ENCODE assay signal across 8 cellular contexts in the genomic region with DNA sequence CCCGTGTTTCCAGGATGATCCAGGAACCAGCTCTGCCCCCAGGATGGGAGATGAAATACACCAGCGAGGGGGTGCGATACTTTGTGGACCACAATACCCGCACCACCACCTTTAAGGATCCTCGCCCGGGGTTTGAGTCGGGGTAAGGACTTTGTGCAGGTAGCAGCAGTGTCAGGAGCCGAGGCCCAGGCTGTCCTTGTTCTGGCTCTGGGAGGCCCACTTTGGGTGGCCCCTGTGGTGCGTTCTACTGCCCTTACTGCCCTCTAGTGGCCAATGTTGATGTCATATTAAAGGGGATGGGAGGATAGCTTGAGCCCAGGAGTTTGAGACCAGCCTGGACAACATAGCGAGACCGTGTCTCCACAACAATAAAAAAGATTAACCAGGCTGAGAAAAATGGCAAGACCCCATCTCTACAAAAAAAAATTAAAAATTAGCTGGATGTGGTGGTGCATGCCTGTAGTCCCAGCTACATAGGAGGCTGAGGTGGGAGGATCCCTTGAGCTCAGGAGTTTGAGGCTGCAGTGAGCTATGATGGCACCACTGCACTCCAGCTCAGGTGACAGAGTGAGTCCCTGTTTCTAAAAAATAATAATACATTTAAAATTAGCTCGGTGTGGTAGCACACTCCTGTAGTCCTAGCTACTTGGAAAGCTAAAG. TPM values are rescaled to one million over a fixed set of nuclear protein-coding genes. Genes with fewer than 3 reads are reported as not detected.
A peak's percentile ranks its signal among the peaks of the same experiment; 100 is the strongest.
DNase-seq lines count a peak whose midpoint lies in the region; ATAC-seq, FAIRE-seq and TF ChIP-seq lines count a peak whose summit lies in the region.

No MANE protein-coding gene starts in this region.

- POLR2A ChIA-PET in A549 (lab: Yijun Ruan, JAX): no interaction called here
- POLR2A ChIA-PET in GM10248 (lab: Yijun Ruan, JAX): no interaction called here
- POLR2A ChIA-PET in activated CD4-positive, alpha-beta T cell treated with anti-CD3 and anti-CD28 coated beads, Interleukin-2, amount 10 ng/mL, durations not matched to agents 7 days and 5 days (lab: Charles Lee): no interaction called here
- POLR2A ChIA-PET in H1 (lab: Charles Lee; ENCODE audit: partially characterized antibody): interaction anchor here (0.6 to 2.3 kb wide), 5 partner anchors 12 to 134 kb away, joined by 3 to 10 read pairs (median 4); no protein-coding TSS in a partner anchor

- H3K4me3 Mint-ChIP-seq in activated CD4-positive, alpha-beta T cell treated with anti-CD3 and anti-CD28 coated beads, Interleukin-2, amount 10 ng/mL, durations not matched to agents 7 days and 5 days: no peak overlapping the region

- H2BK12ac ChIP-seq in H1 (ENCODE audit: low read depth, low read length): no peak overlapping the region

- TF ChIP-seq CTCF in A549 (IDR thresholded peaks at IDR 0.05) (peak; percentile 85), GM10248 (IDR thresholded peaks at IDR 0.05; ENCODE audit: control extremely low read depth, extremely low read depth, low read depth, missing control alignments) (peak; percentile 72), H1 (IDR thresholded peaks at IDR 0.05; ENCODE audit: control extremely low read depth in 1 of 3, insufficient read depth in 1 of 3, low read depth in 1 of 3, low read length in 3 of 3) (peak; percentile 66 to 78 (median 76))

- H3K23me2 ChIP-seq in H1 (ENCODE audit: low read depth, low read length): no peaks in the 10 kb centered on the region

- no peaks in the 10 kb centered on the region for H3K79me2 ChIP-seq in H1 (ENCODE audit: control insufficient read depth in 1 of 2, insufficient read depth in 2 of 2, low read length in 2 of 2)
- H3K79me2 ChIP-seq in mesendoderm (ENCODE audit: control insufficient read depth, insufficient read depth, low read length): no peaks in the 10 kb centered on the region

- H2BK15ac ChIP-seq in H1 (ENCODE audit: low read length) (0 out of 2 replicates have a peak overlapping the region, but pooled peaks have one; percentile 46), mesendoderm (replicated peaks; ENCODE audit: low read depth) (no peak overlapping the region)

- 62% methylated on average over 12 of the region's 12 CpGs for WGBS in A549 (ENCODE audit: missing lambda C conversion rate)
- 74% methylated on average over 12 of the region's 12 CpGs; no CpG with 5 or more reads in 1 of the 2 experiments for WGBS in H1 (ENCODE audit: extremely low coverage in 1 of 2, insufficient coverage in 1 of 2, insufficient read length in 1 of 2, insufficient replicate concordance in 2 of 2, low coverage in 1 of 2, low lambda C conversion rate in 2 of 2, missing lambda C conversion rate in 1 of 2), 2 experiments
- whole genome bisulfite sequencing in mesendoderm (ENCODE audit: extremely low coverage, insufficient coverage, low lambda C conversion rate): no CpG with 5 or more reads among the region's 12 CpGs

- TF ChIP-seq RAD21 in A549 (conservative IDR thresholded peaks at IDR 0.05 in 1 of 2, IDR thresholded peaks at IDR 0.05 in 1 of 2) (peak; percentile 82 to 85), H1 (IDR thresholded peaks at IDR 0.05 in 1 of 2, conservative IDR thresholded peaks at IDR 0.05 in 1 of 2; ENCODE audit: low read depth in 2 of 2, low read length in 2 of 2) (peak; percentile 70 to 81)

- CTCF ChIA-PET in A549 (lab: Yijun Ruan, JAX): interaction anchor here (0.6 to 17.7 kb wide), 43 partner anchors 10 to 603 kb away, joined by 3 to 288 read pairs (median 5); partner anchors contain the start of gene NOB1
- CTCF ChIA-PET in GM10248 (lab: Yijun Ruan, JAX): interaction anchor here (0.6 to 6.2 kb wide), 37 partner anchors 10 to 255 kb away, joined by 3 to 98 read pairs (median 5); no protein-coding TSS in a partner anchor
- CTCF ChIA-PET in activated CD4-positive, alpha-beta T cell treated with anti-CD3 and anti-CD28 coated beads, Interleukin-2, amount 10 ng/mL, durations not matched to agents 7 days and 5 days (lab: Charles Lee): interaction anchor here (0.6 to 1.4 kb wide), 8 partner anchors 9 to 1416 kb away, joined by 3 to 5 read pairs (median 3); no protein-coding TSS in a partner anchor
- CTCF ChIA-PET in H1 (lab: Charles Lee; ENCODE audit: partially characterized antibody): interaction anchor here (0.6 to 9.6 kb wide), 42 partner anchors 10 to 632 kb away, joined by 3 to 123 read pairs (median 5); partner anchors contain the start of gene NOB1

- DNase-seq in A549 (ENCODE audit: low read depth in 1 of 2, low spot score in 1 of 2): peak; percentile 59 to 82
- DNase-seq in GM10248 (ENCODE audit: extremely low spot score): peak; percentile 85
- peak; percentile 29 for DNase-seq in NCI-H146 (lab: John Stamatoyannopoulos, UW)
- DNase-seq in activated CD4-positive, alpha-beta T cell treated with anti-CD3 and anti-CD28 coated beads, Interleukin-2, amount 10 ng/mL, durations not matched to agents 7 days and 5 days: peak; percentile 68
- peak in 1 of 2 experiments; percentile 74 for DNase-seq in H1 (ENCODE audit: low read depth in 1 of 2, low spot score in 2 of 2)
- DNase-seq in mesendoderm: peak; percentile 76
- DNase-seq in stimulated activated naive CD8-positive, alpha-beta T cell treated with anti-CD3 and anti-CD28 coated beads, Interleukin-15, Interleukin-2, amounts not matched to agents 100 U/mL and 50 U/mL, for 24 hours: peak; percentile 56

- no peaks in the 10 kb centered on the region for H3K27me3 Mint-ChIP-seq in activated CD4-positive, alpha-beta T cell treated with anti-CD3 and anti-CD28 coated beads, Interleukin-2, amount 10 ng/mL, durations not matched to agents 7 days and 5 days

- no peaks in the 10 kb centered on the region for H3K9me3 ChIP-seq in A549
- no peaks in the 10 kb centered on the region for H3K9me3 ChIP-seq in H1 (ENCODE audit: insufficient read depth in 2 of 2, low read depth in 1 of 2, low read length in 1 of 2)

- no peak overlapping the region for H4K8ac ChIP-seq in H1 (ENCODE audit: extremely low read depth, insufficient read depth, low read length)
- H4K8ac ChIP-seq in mesendoderm (ENCODE audit: low read depth, low read length): no peak overlapping the region

- H3K9me3 Mint-ChIP-seq in activated CD4-positive, alpha-beta T cell treated with anti-CD3 and anti-CD28 coated beads, Interleukin-2, amount 10 ng/mL, durations not matched to agents 7 days and 5 days: no peaks in the 10 kb centered on the region

- ATAC-seq in A549 (peak; percentile 81 to 96), HG03521 (IDR thresholded peaks at IDR 0.05; ENCODE audit: unreplicated experiment) (no peak)
- ATAC-seq in stimulated activated naive CD8-positive, alpha-beta T cell treated with anti-CD3 and anti-CD28 coated beads, Interleukin-15, Interleukin-2, amounts not matched to agents 100 U/mL and 50 U/mL, for 24 hours: peak; percentile 78

- H3K4me3 ChIP-seq in A549 (no peak overlapping the region), H1 (ENCODE audit: extremely low read depth in 1 of 4, insufficient read depth in 2 of 4, low read depth in 3 of 4, low read length in 4 of 4) (no peak overlapping the region), mesendoderm (ENCODE audit: low read length) (no peak overlapping the region)

- no peaks in the 10 kb centered on the region for H3K4me1 Mint-ChIP-seq in activated CD4-positive, alpha-beta T cell treated with anti-CD3 and anti-CD28 coated beads, Interleukin-2, amount 10 ng/mL, durations not matched to agents 7 days and 5 days

- H3K56ac ChIP-seq in H1 (replicated peaks; ENCODE audit: insufficient read length, low read depth, low read length): no peak overlapping the region
- no peak overlapping the region for H3K56ac ChIP-seq in mesendoderm (ENCODE audit: low read length)

- H2BK5ac ChIP-seq in H1 (ENCODE audit: low read depth, low read length): no peak overlapping the region
- H2BK5ac ChIP-seq in mesendoderm (ENCODE audit: low read length): no peak overlapping the region

- no peaks in the 10 kb centered on the region; the same call in 1 of the 2 replicates for H3K79me1 ChIP-seq in H1 (ENCODE audit: low read depth, low read length)
- no peaks in the 10 kb centered on the region for H3K79me1 ChIP-seq in mesendoderm (ENCODE audit: low read length)

- no peak for TF ChIP-seq POLR2A in A549 (IDR thresholded peaks at IDR 0.05; ENCODE audit: low read length)
- TF ChIP-seq POLR2A in H1 (IDR thresholded peaks at IDR 0.05; ENCODE audit: control extremely low read depth in 1 of 2, low read depth in 2 of 2, low read length in 2 of 2): no peak

- H4K20me1 ChIP-seq in H1 (replicated peaks in 1 of 2; ENCODE audit: control insufficient read depth in 1 of 2, insufficient read depth in 2 of 2, low read length in 2 of 2): no peaks in the 10 kb centered on the region

- no peak overlapping the region for H3K23ac ChIP-seq in H1 (ENCODE audit: insufficient read length)
- H3K23ac ChIP-seq in mesendoderm (ENCODE audit: low read length): no peak overlapping the region

- no peak overlapping the region for H2AK5ac ChIP-seq in H1 (ENCODE audit: low read depth, low read length)
- no peak overlapping the region for H2AK5ac ChIP-seq in mesendoderm (ENCODE audit: low read length)

- H3K4me1 ChIP-seq in A549 (no peaks in the 10 kb centered on the region), H1 (replicated peaks in 1 of 4; ENCODE audit: control insufficient read depth in 3 of 4, insufficient read depth in 4 of 4, low read length in 3 of 4) (peaks cover 0 to 3% (median 2%) of the 10 kb centered on the region in 4 experiments; a peak in 3 of 7 replicates), mesendoderm (ENCODE audit: control insufficient read depth, low read depth, low read length) (no peaks in the 10 kb centered on the region)

- no peak overlapping the region for H3K14ac ChIP-seq in H1 (ENCODE audit: insufficient read length)

- no peak overlapping the region for H2BK20ac ChIP-seq in H1 (ENCODE audit: low read length)

- H3K18ac ChIP-seq in H1 (ENCODE audit: extremely low read depth, low read length) (no peak overlapping the region; the same call in 1 of the 2 replicates), mesendoderm (ENCODE audit: low read length) (no peak overlapping the region)

- no peak overlapping the region for H4K91ac ChIP-seq in H1 (replicated peaks; ENCODE audit: insufficient read length, low read length)

- FAIRE-seq in A549 (lab: Jason Lieb, UNC): no peak
- FAIRE-seq in H1 (lab: Jason Lieb, UNC): peak; percentile 75

- H2BK120ac ChIP-seq in H1 (replicated peaks; ENCODE audit: low read depth, low read length): no peak overlapping the region
- no peak overlapping the region for H2BK120ac ChIP-seq in mesendoderm (ENCODE audit: low read depth, low read length)

- H3K27ac ChIP-seq in A549: 0 out of 6 replicates have a peak overlapping the region, but pooled peaks of 1 of the 2 experiments have one; percentile 42
- H3K27ac ChIP-seq in H1 (ENCODE audit: low read depth, low read length): no peak overlapping the region
- no peak overlapping the region for H3K27ac ChIP-seq in mesendoderm (ENCODE audit: low read depth, low read length)

- H3K36me3 ChIP-seq in H1 (ENCODE audit: control insufficient read depth in 2 of 4, insufficient read depth in 4 of 4, low read length in 3 of 4): peaks cover 0 to 4% (median 0%) of the 10 kb centered on the region in 4 experiments; a peak in 1 of 8 replicates
- no peaks in the 10 kb centered on the region for H3K36me3 ChIP-seq in mesendoderm (ENCODE audit: control insufficient read depth, insufficient read depth, low read length)

- H4K5ac ChIP-seq in H1 (ENCODE audit: insufficient read length, low read depth, low read length) (no peak overlapping the region), mesendoderm (ENCODE audit: low read length) (no peak overlapping the region)

- no peak overlapping the region for H3K27ac Mint-ChIP-seq in activated CD4-positive, alpha-beta T cell treated with anti-CD3 and anti-CD28 coated beads, Interleukin-2, amount 10 ng/mL, durations not matched to agents 7 days and 5 days

- H3K4me2 ChIP-seq in A549: no peak overlapping the region
- H3K4me2 ChIP-seq in H1 (ENCODE audit: insufficient read depth in 1 of 2, low read depth in 2 of 2, low read length in 2 of 2): no peak overlapping the region
- H3K4me2 ChIP-seq in mesendoderm (ENCODE audit: low read length): no peak overlapping the region

- H3K27me3 ChIP-seq in H1 (replicated peaks in 1 of 4; ENCODE audit: control insufficient read depth in 3 of 4, extremely low read depth in 1 of 4, insufficient read depth in 3 of 4, low read length in 3 of 4): no peaks in the 10 kb centered on the region
- no peaks in the 10 kb centered on the region for H3K27me3 ChIP-seq in mesendoderm (ENCODE audit: insufficient read depth, low read length, poor library complexity)

- TF ChIP-seq EP300 in A549 (IDR thresholded peaks at IDR 0.05) (no peak), H1 (IDR thresholded peaks at IDR 0.05; ENCODE audit: borderline replicate concordance in 1 of 2, low read depth in 2 of 2, low read length in 2 of 2) (no peak)

- H3K9ac ChIP-seq in H1 (replicated peaks in 1 of 4; ENCODE audit: extremely low read depth in 1 of 4, low read depth in 3 of 4, low read length in 3 of 4) (no peak overlapping the region), mesendoderm (ENCODE audit: low read length) (no peak overlapping the region)

- no peak overlapping the region for H2AFZ ChIP-seq in H1 (ENCODE audit: low read length)

- peaks cover 12% of the 10 kb centered on the region for H3K36me3 Mint-ChIP-seq in activated CD4-positive, alpha-beta T cell treated with anti-CD3 and anti-CD28 coated beads, Interleukin-2, amount 10 ng/mL, durations not matched to agents 7 days and 5 days (ENCODE audit: low read depth)

- H3K4ac ChIP-seq in H1 (replicated peaks; ENCODE audit: insufficient read length, low read depth, low read length): no peak overlapping the region
- H3K4ac ChIP-seq in mesendoderm (ENCODE audit: low read depth, low read length): no peak overlapping the region

RNA-seq across cellular contexts. Expression of gene CLEC18A, which starts 20.9 kb away (rescaled TPM):
- polyA plus RNA-seq in A549 (2011; rRNA removed) (not detected in 2 replicates), A549 (2017; fragmentation: RNase III; extraction: RNeasy Plus Mini Kit Qiagen cat#74134 plus additional on column Dnase treatment) (0.23 to 0.33 TPM (median 0.25 TPM) in 3 replicates), H1 (2011; rRNA removed) (1.3 and 1.9 TPM in 2 replicates)
- 0.08 and 0.12 TPM in 2 replicates for polyA plus RNA-seq in A549 (2012; cell fraction: cytosol; rRNA removed)
- 0.90 and 1.2 TPM in 2 replicates for polyA plus RNA-seq in A549 (2012; cell fraction: nucleus; rRNA removed)
- polyA minus RNA-seq in A549 (2011; rRNA and poly(A)+ RNA removed): 0.49 and 0.87 TPM in 2 replicates
- 1 to 10 TPM in 1 of 2 experiments, under 1 TPM in 1; 0.99 to 1.0 TPM for total RNA-seq in activated CD4-positive, alpha-beta T cell treated with anti-CD3 and anti-CD28 coated beads, Interleukin-2, amount 10 ng/mL, durations not matched to agents 7 days and 5 days
- 0.92 and 1.4 TPM in 2 replicates for total RNA-seq in H1 (2021; fragmentation: NEBNext Ultra II Directional; extraction: Animal tissue kit (Norgen Biotek cat#: 25700))
- polyA plus RNA-seq in H1 (2011; cell fraction: cytosol; rRNA removed): 1.5 TPM
- polyA plus RNA-seq in H1 (2011; cell fraction: nucleus; rRNA removed): 7.4 TPM
- polyA plus RNA-seq in H1 (2012, experiment 1 of 2): 0.80 to 1.1 TPM (median 0.95 TPM) in 4 replicates
- polyA plus RNA-seq in H1 (2012, experiment 2 of 2): 0.87 TPM
- 0.57 TPM for polyA plus RNA-seq in H1 (2013, experiment 1 of 2)
- 0.48 TPM for polyA plus RNA-seq in H1 (2013, experiment 2 of 2)
- polyA minus RNA-seq in H1 (2011; rRNA and poly(A)+ RNA removed): 0.59 and 3.2 TPM in 2 replicates
- polyA minus RNA-seq in H1 (2011; cell fraction: cytosol; rRNA and poly(A)+ RNA removed): 2.3 TPM
- 2.3 TPM for polyA minus RNA-seq in H1 (2011; cell fraction: nucleus; rRNA and poly(A)+ RNA removed)
- polyA plus RNA-seq in mesendoderm (2013, experiment 1 of 2): 0.32 TPM
- 0.34 TPM for polyA plus RNA-seq in mesendoderm (2013, experiment 2 of 2)

Comparison
In these comparisons a context has a peak if more than half of its experiments do, and no peak if none do; other contexts are left out.
1. Of the 18 proteins assayed by ChIP-seq in both H1 and A549: peak only in H1: none; only in A549: none; in both: CTCF and RAD21; in neither: 16.